ENCODE assay signal across 1 cellular context in genomic region chr15:65375871-65376552, GRCh38.
TF ChIP-seq lines count a peak whose summit lies in the region.

No MANE protein-coding gene starts in this region.

TF ChIP-seq in GM12878, 131 proteins besides CTCF, POLR2A, EP300 and RAD21:
- TF ChIP-seq EZH2 (IDR thresholded peaks at IDR 0.05; ENCODE audit: borderline replicate concordance, control insufficient read depth, low read depth, low read length) (0 out of 2 replicates have a peak, but pooled peaks have one; percentile 79), SPI1 (IDR thresholded peaks at IDR 0.05; ENCODE audit: borderline replicate concordance, insufficient read depth, low read depth, low read length) (no peak)
TF ChIP-seq in GM12878: peak in this region for 1.
